16 cellular contexts compared by ENCODE assay signal in genomic region chr9:108156270-108156998, GRCh38.
DNase-seq lines count a peak whose midpoint lies in the region; ATAC-seq and TF ChIP-seq lines count a peak whose summit lies in the region.
"Had no signal": no experiment of that assay in that cellular context is flagged by ENCODE, and none has a peak within 500 bp of the region (broad histone marks: within the 10 kb centered on the region; RNA-seq: fewer than 3 reads in every experiment).

No MANE protein-coding gene starts in this region.

- H3K36me3 Mint-ChIP-seq in activated CD4-positive, alpha-beta T cell treated with anti-CD3 and anti-CD28 coated beads, Interleukin-2, amount 10 ng/mL, durations not matched to agents 24 days and 14 days (ENCODE audit: low read depth) = no peaks in the 10 kb centered on the region
- H3K36me3 Mint-ChIP-seq: brain, natural killer cell had no signal

- peak; percentile 12 for DNase-seq in KBM-7
- peak; percentile 75 for DNase-seq in SW480 (ENCODE audit: low spot score)
- DNase-seq in left colon = peak in 1 of 2 donors; percentile 14
- no peak for DNase-seq in activated CD4-positive, alpha-beta T cell treated with anti-CD3 and anti-CD28 coated beads, Interleukin-2, amount 10 ng/mL, durations not matched to agents 24 days and 14 days
- DNase-seq in tibial nerve (ENCODE audit: low spot score in 2 of 2) = no peak
- no peak for DNase-seq in prostate gland (ENCODE audit: low spot score)
- DNase-seq: activated CD4-positive, CD25-positive, alpha-beta regulatory T cell treated with anti-CD3 and anti-CD28 coated beads, Interleukin-2, amount 50 U/mL, for 72 hours; IMR-90; natural killer cell; SK-N-SH had no signal

- in situ Hi-C loops in KBM-7 (cut with MboI; ENCODE audit: low pct_unique_long_range_greater_than_20kb, low sequenced_read_pairs) = no loop called here

- no peak for TF ChIP-seq POLR2A in tibial nerve (IDR thresholded peaks at IDR 0.05)
- TF ChIP-seq POLR2A in prostate gland (IDR thresholded peaks at IDR 0.05) = no peak

- TF ChIP-seq EP300 in tibial nerve (IDR thresholded peaks at IDR 0.05) = no peak

- no peaks in the 10 kb centered on the region for H3K9me3 Mint-ChIP-seq in activated CD4-positive, alpha-beta T cell treated with anti-CD3 and anti-CD28 coated beads, Interleukin-2, amount 10 ng/mL, durations not matched to agents 24 days and 14 days
- H3K9me3 Mint-ChIP-seq: activated T-helper 17 cell treated with anti-CD3 and anti-CD28 coated beads, Interleukin-2, amount 50 U/mL, for 72 hours had no signal

- H4K20me1 ChIP-seq in BLaER1 treated with 17β-estradiol and CSF1 and Interleukin-3, amounts not matched to agents 10 nM and 100 nM = no peaks in the 10 kb centered on the region

- TF ChIP-seq CTCF in tibial nerve (IDR thresholded peaks at IDR 0.05) (no peak), prostate gland (IDR thresholded peaks at IDR 0.05) (no peak)

- H3K4me3 Mint-ChIP-seq in activated CD4-positive, alpha-beta T cell treated with anti-CD3 and anti-CD28 coated beads, Interleukin-2, amount 10 ng/mL, durations not matched to agents 24 days and 14 days = no peak overlapping the region
- H3K4me3 Mint-ChIP-seq: activated T-helper 17 cell treated with anti-CD3 and anti-CD28 coated beads, Interleukin-2, amount 50 U/mL, for 72 hours; brain; natural killer cell had no signal

- peak overlapping the region in 3 of 11 experiments; percentile 51 to 68 (median 67); a peak in 6 of 22 replicates for H3K27ac ChIP-seq in BLaER1 treated with 17β-estradiol and CSF1 and Interleukin-3, amounts not matched to agents 10 nM and 100 nM
- H3K27ac ChIP-seq in tibial nerve = no peak overlapping the region
- no peak overlapping the region for H3K27ac ChIP-seq in prostate gland

- ATAC-seq in left colon (peak; percentile 96), HG03159 (IDR thresholded peaks at IDR 0.05; ENCODE audit: unreplicated experiment) (no peak)
- ATAC-seq: activated T-helper 17 cell treated with anti-CD3 and anti-CD28 coated beads, Interleukin-2, amount 50 U/mL, for 72 hours had no signal

- H3K27me3 Mint-ChIP-seq in activated CD4-positive, alpha-beta T cell treated with anti-CD3 and anti-CD28 coated beads, Interleukin-2, amount 10 ng/mL, durations not matched to agents 24 days and 14 days = no peaks in the 10 kb centered on the region
- H3K27me3 Mint-ChIP-seq: activated T-helper 17 cell treated with anti-CD3 and anti-CD28 coated beads, Interleukin-2, amount 50 U/mL, for 72 hours had no signal

- H3K4me1 Mint-ChIP-seq in activated CD4-positive, alpha-beta T cell treated with anti-CD3 and anti-CD28 coated beads, Interleukin-2, amount 10 ng/mL, durations not matched to agents 24 days and 14 days = no peaks in the 10 kb centered on the region
- H3K4me1 Mint-ChIP-seq: activated T-helper 17 cell treated with anti-CD3 and anti-CD28 coated beads, Interleukin-2, amount 50 U/mL, for 72 hours; natural killer cell had no signal

- H3K4me3 ChIP-seq in BLaER1 treated with 17β-estradiol and CSF1 and Interleukin-3, amounts not matched to agents 10 nM and 100 nM = 0 out of 20 replicates have a peak overlapping the region, but pooled peaks of 1 of the 10 experiments have one; percentile 12
- H3K4me3 ChIP-seq in tibial nerve (no peak overlapping the region), prostate gland (no peak overlapping the region)
- H3K4me3 ChIP-seq: smooth muscle cell, upper lobe of left lung had no signal

- peaks cover 0 to 56% (median 22%) of the 10 kb centered on the region in 10 experiments; a peak in 15 of 20 replicates for H3K4me1 ChIP-seq in BLaER1 treated with 17β-estradiol and CSF1 and Interleukin-3, amounts not matched to agents 10 nM and 100 nM
- peaks cover 0 to under 1% (median 0%) of the 10 kb centered on the region in 4 donors for H3K4me1 ChIP-seq in tibial nerve
- no peaks in the 10 kb centered on the region for H3K4me1 ChIP-seq in prostate gland (replicated peaks)

- no peak overlapping the region for H3K27ac Mint-ChIP-seq in activated CD4-positive, alpha-beta T cell treated with anti-CD3 and anti-CD28 coated beads, Interleukin-2, amount 10 ng/mL, durations not matched to agents 24 days and 14 days
- H3K27ac Mint-ChIP-seq: activated T-helper 17 cell treated with anti-CD3 and anti-CD28 coated beads, Interleukin-2, amount 50 U/mL, for 72 hours; brain; natural killer cell had no signal

- H3K4me2 ChIP-seq in BLaER1 treated with 17β-estradiol and CSF1 and Interleukin-3, amounts not matched to agents 10 nM and 100 nM = peak overlapping the region in 9 of 11 experiments; percentile 3 to 74 (median 48); a peak in 13 of 22 replicates
- H3K4me2 ChIP-seq: SK-N-SH, smooth muscle cell had no signal

- no peaks in the 10 kb centered on the region for H3K9me3 ChIP-seq in BLaER1 treated with 17β-estradiol and CSF1 and Interleukin-3, amounts not matched to agents 10 nM and 100 nM (replicated peaks in 1 of 11)
- H3K9me3 ChIP-seq in tibial nerve (no peaks in the 10 kb centered on the region), prostate gland (no peaks in the 10 kb centered on the region)
- H3K9me3 ChIP-seq: SK-N-SH, upper lobe of left lung had no signal

- WGBS in tibial nerve, 2 donors = 84 to 86% methylated on average over 5 of the region's 5 CpGs
- 79% methylated on average over 5 of the region's 5 CpGs for WGBS in prostate gland

- H3K36me3 ChIP-seq in BLaER1 treated with 17β-estradiol and CSF1 and Interleukin-3, amounts not matched to agents 10 nM and 100 nM = no peaks in the 10 kb centered on the region
- H3K36me3 ChIP-seq in tibial nerve = no peaks in the 10 kb centered on the region
- H3K36me3 ChIP-seq in prostate gland = no peaks in the 10 kb centered on the region
- H3K36me3 ChIP-seq: upper lobe of left lung had no signal

- no peaks in the 10 kb centered on the region for H3K27me3 ChIP-seq in BLaER1 treated with 17β-estradiol and CSF1 and Interleukin-3, amounts not matched to agents 10 nM and 100 nM
- no peaks in the 10 kb centered on the region for H3K27me3 ChIP-seq in tibial nerve
- H3K27me3 ChIP-seq in prostate gland (replicated peaks; ENCODE audit: insufficient read depth) = no peaks in the 10 kb centered on the region
- H3K27me3 ChIP-seq: upper lobe of left lung had no signal

- intact Hi-C loops in left colon (cut with DNase I, micrococcal nuclease) (no loop called here), prostate gland (cut with DNase I) (no loop called here)
- intact Hi-C loops in activated CD4-positive, alpha-beta T cell treated with anti-CD3 and anti-CD28 coated beads, Interleukin-2, amount 10 ng/mL, durations not matched to agents 24 days and 14 days (cut with micrococcal nuclease) = no loop called here

- H3K9ac ChIP-seq in BLaER1 treated with 17β-estradiol and CSF1 and Interleukin-3, amounts not matched to agents 10 nM and 100 nM = peak overlapping the region in 1 of 11 experiments; percentile 40; a peak in 2 of 22 replicates
- H3K9ac ChIP-seq: SK-N-SH had no signal

Comparison
In these comparisons a context has a peak if more than half of its experiments do, and no peak if none do; other contexts are left out.
1. DNase-seq: peak in KBM-7 (single experiment) and SW480 (single experiment); none in activated CD4-positive, alpha-beta T cell treated with anti-CD3 and anti-CD28 coated beads, Interleukin-2, amount 10 ng/mL, durations not matched to agents 24 days and 14 days (single experiment), tibial nerve (0 of 2) and prostate gland (single experiment).